24 cellular contexts compared by ENCODE assay signal in the genomic region with DNA sequence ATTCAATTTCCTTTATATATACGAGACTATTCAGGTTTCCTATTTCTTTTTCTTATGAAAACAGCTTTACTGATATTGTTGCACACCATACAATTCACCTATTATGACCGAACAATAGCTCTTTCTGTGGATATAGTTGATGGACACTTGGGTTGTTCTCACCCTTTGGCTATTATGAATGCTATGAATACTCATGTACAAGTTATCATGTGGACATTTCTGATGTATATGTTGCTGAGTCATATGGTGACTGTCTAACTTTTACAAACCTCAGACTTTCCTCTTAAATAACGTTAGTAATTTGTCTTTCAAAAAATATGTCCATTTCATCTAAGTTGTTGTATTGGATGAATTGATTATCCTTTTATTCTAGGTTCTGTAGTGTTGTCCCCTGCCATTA. TPM values are rescaled to one million over a fixed set of nuclear protein-coding genes. Genes with fewer than 3 reads are reported as not detected.
A peak's percentile ranks its signal among the peaks of the same experiment; 100 is the strongest.
DNase-seq lines count a peak whose midpoint lies in the region; ATAC-seq and TF ChIP-seq lines count a peak whose summit lies in the region.
"Had no signal": no experiment of that assay in that cellular context is flagged by ENCODE, and none has a peak within 500 bp of the region (broad histone marks: within the 10 kb centered on the region; RNA-seq: fewer than 3 reads in every experiment).

No MANE protein-coding gene starts in this region.

- H3K36me3 ChIP-seq in mammary epithelial cell (ENCODE audit: insufficient read depth, low read length): peaks cover 5% of the 10 kb centered on the region
- H3K36me3 ChIP-seq: heart right ventricle, transverse colon had no signal

- peak; percentile 42 for ATAC-seq in activated CD8-positive, alpha-beta T cell treated with anti-CD3 and anti-CD28 coated beads for 36 hours
- no peak for ATAC-seq in activated CD8-positive, alpha-beta T cell treated with anti-CD3 and anti-CD28 coated beads, Interleukin-2, amount 10 ng/mL, durations not matched to agents 7 days and 5 days
- peak; percentile 74 for ATAC-seq in stimulated activated effector memory CD8-positive, alpha-beta T cell treated with anti-CD3 and anti-CD28 coated beads, Interleukin-12 subunit alpha, Interleukin-12 subunit beta, amount 100 ng/mL, for 72 hours
- ATAC-seq: activated naive CD4-positive, alpha-beta T cell treated with anti-CD3 and anti-CD28 coated beads, Interleukin-2, amount 50 U/mL, for 72 hours; heart right ventricle; HepG2 had no signal

- H3K27me3 ChIP-seq in mammary epithelial cell (ENCODE audit: insufficient read depth, low read length): no peaks in the 10 kb centered on the region
- H3K27me3 ChIP-seq: ascending aorta, transverse colon had no signal

- no peak overlapping the region for H2AFZ ChIP-seq in mammary epithelial cell (ENCODE audit: low read depth, low read length)

- no peak for DNase-seq in activated CD8-positive, alpha-beta T cell treated with anti-CD3 and anti-CD28 coated beads for 36 hours
- no peak for DNase-seq in activated CD8-positive, alpha-beta T cell treated with anti-CD3 and anti-CD28 coated beads, Interleukin-2, amount 10 ng/mL, durations not matched to agents 7 days and 5 days
- peak; percentile 13 for DNase-seq in OCI-M1 (lab: John Stamatoyannopoulos, UW)
- DNase-seq in mammary epithelial cell: peak; percentile 85
- no peak for DNase-seq in stimulated activated effector memory CD8-positive, alpha-beta T cell treated with anti-CD3 and anti-CD28 coated beads, Interleukin-12 subunit alpha, Interleukin-12 subunit beta, amount 100 ng/mL, for 72 hours (ENCODE audit: low spot score in 2 of 2)
- DNase-seq in T-helper 2 cell treated with Interferon-gamma antibody and Interleukin-4, amounts not matched to agents 5 μg/mL and 100 μg/mL, for 36 hours (ENCODE audit: low spot score): no peak
- no peak for DNase-seq in NCI-H1048 (lab: John Stamatoyannopoulos, UW)
- DNase-seq in activated T-cell treated with anti-CD3 and anti-CD28 coated beads, Interleukin-2, amount 50 U/mL, for 24 hours: no peak
- DNase-seq: activated CD4-positive, alpha-beta T cell treated with anti-CD3 and anti-CD28 coated beads for 48 hours; H7; heart right ventricle; mesendoderm; NCI-H1436; NCI-H510A; psoas muscle; transverse colon had no signal

- peaks cover 6% of the 10 kb centered on the region for H3K27me3 Mint-ChIP-seq in activated CD8-positive, alpha-beta T cell treated with anti-CD3 and anti-CD28 coated beads for 36 hours
- peaks cover 21% of the 10 kb centered on the region for H3K27me3 Mint-ChIP-seq in activated CD8-positive, alpha-beta T cell treated with anti-CD3 and anti-CD28 coated beads, Interleukin-2, amount 10 ng/mL, durations not matched to agents 7 days and 5 days (ENCODE audit: low read depth)
- H3K27me3 Mint-ChIP-seq in T-helper 2 cell treated with Interferon-gamma antibody and Interleukin-4, amounts not matched to agents 5 μg/mL and 100 μg/mL, for 36 hours (ENCODE audit: low read depth): peaks cover 11% of the 10 kb centered on the region
- H3K27me3 Mint-ChIP-seq in activated T-cell treated with anti-CD3 and anti-CD28 coated beads, Interleukin-2, amount 50 U/mL, for 24 hours: peaks cover 9% of the 10 kb centered on the region

- H3K9me3 ChIP-seq in mammary epithelial cell (replicated peaks; ENCODE audit: insufficient read depth, low read length): no peaks in the 10 kb centered on the region
- H3K9me3 ChIP-seq: ascending aorta, heart right ventricle, psoas muscle, transverse colon had no signal

- BruUV-seq in mammary epithelial cell (replicated peaks; lab: Mats Ljungman, UMichigan): no TSS peak

- WGBS in mammary epithelial cell (ENCODE audit: low coverage, missing lambda C conversion rate): 7% methylated on average over 3 of the region's 3 CpGs

- no peak overlapping the region for H3K4me3 ChIP-seq in mammary epithelial cell (replicated peaks in 1 of 3; ENCODE audit: insufficient read depth in 1 of 3, low read depth in 2 of 3, low read length in 3 of 3)
- H3K4me3 ChIP-seq: ascending aorta, heart right ventricle, psoas muscle, SK-N-MC, transverse colon had no signal

- H3K4me2 ChIP-seq in mammary epithelial cell (ENCODE audit: insufficient read depth, low read depth, low read length): peak overlapping the region; percentile 35

- H3K36me3 Mint-ChIP-seq in activated CD8-positive, alpha-beta T cell treated with anti-CD3 and anti-CD28 coated beads for 36 hours (ENCODE audit: low read depth): peaks cover 3% of the 10 kb centered on the region
- peaks cover 12% of the 10 kb centered on the region for H3K36me3 Mint-ChIP-seq in activated CD8-positive, alpha-beta T cell treated with anti-CD3 and anti-CD28 coated beads, Interleukin-2, amount 10 ng/mL, durations not matched to agents 7 days and 5 days (ENCODE audit: low read depth)
- no peaks in the 10 kb centered on the region for H3K36me3 Mint-ChIP-seq in stimulated activated effector memory CD8-positive, alpha-beta T cell treated with anti-CD3 and anti-CD28 coated beads, Interleukin-12 subunit alpha, Interleukin-12 subunit beta, amount 100 ng/mL, for 72 hours
- H3K36me3 Mint-ChIP-seq in T-helper 2 cell treated with Interferon-gamma antibody and Interleukin-4, amounts not matched to agents 5 μg/mL and 100 μg/mL, for 36 hours (ENCODE audit: low read depth): peaks cover 7% of the 10 kb centered on the region
- peaks cover 20% of the 10 kb centered on the region for H3K36me3 Mint-ChIP-seq in activated T-cell treated with anti-CD3 and anti-CD28 coated beads, Interleukin-2, amount 50 U/mL, for 24 hours (ENCODE audit: low read depth)
- H3K36me3 Mint-ChIP-seq: activated naive CD4-positive, alpha-beta T cell treated with anti-CD3 and anti-CD28 coated beads, Interleukin-2, amount 50 U/mL, for 72 hours had no signal

- H3K79me2 ChIP-seq in mammary epithelial cell (ENCODE audit: insufficient read depth, low read length): no peaks in the 10 kb centered on the region

- CTCF ChIA-PET in activated CD8-positive, alpha-beta T cell treated with anti-CD3 and anti-CD28 coated beads for 36 hours (lab: Charles Lee): interaction anchor here (1.2 to 1.6 kb wide), 3 partner anchors 24 to 33 kb away, joined by 3 to 4 read pairs (median 4); no protein-coding TSS in a partner anchor
- CTCF ChIA-PET in activated CD8-positive, alpha-beta T cell treated with anti-CD3 and anti-CD28 coated beads, Interleukin-2, amount 10 ng/mL, durations not matched to agents 7 days and 5 days (lab: Charles Lee): interaction anchor here (1.1 kb wide), 1 partner anchor 33 kb away, joined by 4 read pairs; no protein-coding TSS in a partner anchor
- CTCF ChIA-PET in mammary epithelial cell (lab: Charles Lee; ENCODE audit: low non-redundant PET): no interaction called here

- no peaks in the 10 kb centered on the region for H4K20me1 ChIP-seq in mammary epithelial cell (ENCODE audit: insufficient read depth, low read length)

- H3K27ac ChIP-seq in mammary epithelial cell (ENCODE audit: insufficient read depth, low read depth, low read length): peak overlapping the region; percentile 51
- H3K27ac ChIP-seq: ascending aorta, heart right ventricle, HL-60, psoas muscle, SK-N-MC, transverse colon had no signal

- intact Hi-C loops in activated CD8-positive, alpha-beta T cell treated with anti-CD3 and anti-CD28 coated beads for 36 hours (cut with micrococcal nuclease): no loop called here
- intact Hi-C loops in mammary epithelial cell (cut with micrococcal nuclease): no loop called here

- in situ Hi-C loops in mammary epithelial cell (cut with MboI; ENCODE audit: low sequenced_read_pairs in 2 of 2): no loop called here

- H3K4me1 ChIP-seq in mammary epithelial cell (ENCODE audit: insufficient read depth, low read length): peaks cover 13% of the 10 kb centered on the region
- H3K4me1 ChIP-seq: ascending aorta, heart right ventricle had no signal

- POLR2A ChIA-PET in activated CD8-positive, alpha-beta T cell treated with anti-CD3 and anti-CD28 coated beads for 36 hours (lab: Charles Lee): no interaction called here
- POLR2A ChIA-PET in activated CD8-positive, alpha-beta T cell treated with anti-CD3 and anti-CD28 coated beads, Interleukin-2, amount 10 ng/mL, durations not matched to agents 7 days and 5 days (lab: Charles Lee): no interaction called here

- no peak for TF ChIP-seq CTCF in activated CD8-positive, alpha-beta T cell treated with anti-CD3 and anti-CD28 coated beads for 36 hours (IDR thresholded peaks at IDR 0.05)
- no peak for TF ChIP-seq CTCF in mammary epithelial cell (conservative IDR thresholded peaks at IDR 0.05 in 1 of 2, IDR thresholded peaks at IDR 0.05 in 1 of 2; ENCODE audit: extremely low read depth in 1 of 2, insufficient read depth in 1 of 2, low read depth in 1 of 2, low read length in 2 of 2)

- H3K9ac ChIP-seq in mammary epithelial cell (ENCODE audit: insufficient read depth, low read length): no peak overlapping the region

- H3K9me3 Mint-ChIP-seq in activated CD8-positive, alpha-beta T cell treated with anti-CD3 and anti-CD28 coated beads for 36 hours: no peaks in the 10 kb centered on the region
- H3K9me3 Mint-ChIP-seq in activated CD8-positive, alpha-beta T cell treated with anti-CD3 and anti-CD28 coated beads, Interleukin-2, amount 10 ng/mL, durations not matched to agents 7 days and 5 days (ENCODE audit: insufficient read depth): no peaks in the 10 kb centered on the region
- no peaks in the 10 kb centered on the region for H3K9me3 Mint-ChIP-seq in stimulated activated effector memory CD8-positive, alpha-beta T cell treated with anti-CD3 and anti-CD28 coated beads, Interleukin-12 subunit alpha, Interleukin-12 subunit beta, amount 100 ng/mL, for 72 hours
- no peaks in the 10 kb centered on the region for H3K9me3 Mint-ChIP-seq in T-helper 2 cell treated with Interferon-gamma antibody and Interleukin-4, amounts not matched to agents 5 μg/mL and 100 μg/mL, for 36 hours
- no peaks in the 10 kb centered on the region for H3K9me3 Mint-ChIP-seq in activated T-cell treated with anti-CD3 and anti-CD28 coated beads, Interleukin-2, amount 50 U/mL, for 24 hours
- H3K9me3 Mint-ChIP-seq: activated naive CD4-positive, alpha-beta T cell treated with anti-CD3 and anti-CD28 coated beads, Interleukin-2, amount 50 U/mL, for 72 hours; activated T-helper 2 cell treated with anti-CD3 and anti-CD28 coated beads, Interferon-gamma antibody, Interleukin-2, Interleukin-4, amounts not matched to agents 10 μg/mL and 5 μg/mL and 100 μg/mL, durations not matched to agents 14 hours and 24 hours and 36 hours; central memory CD8-positive, alpha-beta T cell had no signal

- dilution Hi-C loops in mammary epithelial cell (cut with HindIII; ENCODE audit: low sequenced_read_pairs): no loop called here

- H3K4me3 Mint-ChIP-seq in activated CD8-positive, alpha-beta T cell treated with anti-CD3 and anti-CD28 coated beads for 36 hours: no peak overlapping the region
- no peak overlapping the region for H3K4me3 Mint-ChIP-seq in activated CD8-positive, alpha-beta T cell treated with anti-CD3 and anti-CD28 coated beads, Interleukin-2, amount 10 ng/mL, durations not matched to agents 7 days and 5 days
- no peak overlapping the region for H3K4me3 Mint-ChIP-seq in stimulated activated effector memory CD8-positive, alpha-beta T cell treated with anti-CD3 and anti-CD28 coated beads, Interleukin-12 subunit alpha, Interleukin-12 subunit beta, amount 100 ng/mL, for 72 hours
- H3K4me3 Mint-ChIP-seq in T-helper 2 cell treated with Interferon-gamma antibody and Interleukin-4, amounts not matched to agents 5 μg/mL and 100 μg/mL, for 36 hours: no peak overlapping the region
- no peak overlapping the region for H3K4me3 Mint-ChIP-seq in activated T-cell treated with anti-CD3 and anti-CD28 coated beads, Interleukin-2, amount 50 U/mL, for 24 hours
- H3K4me3 Mint-ChIP-seq: B cell; central memory CD8-positive, alpha-beta T cell had no signal

- peaks cover 4% of the 10 kb centered on the region for H3K4me1 Mint-ChIP-seq in activated CD8-positive, alpha-beta T cell treated with anti-CD3 and anti-CD28 coated beads for 36 hours (ENCODE audit: low read depth)
- H3K4me1 Mint-ChIP-seq in activated CD8-positive, alpha-beta T cell treated with anti-CD3 and anti-CD28 coated beads, Interleukin-2, amount 10 ng/mL, durations not matched to agents 7 days and 5 days (ENCODE audit: low read depth): no peaks in the 10 kb centered on the region
- H3K4me1 Mint-ChIP-seq in stimulated activated effector memory CD8-positive, alpha-beta T cell treated with anti-CD3 and anti-CD28 coated beads, Interleukin-12 subunit alpha, Interleukin-12 subunit beta, amount 100 ng/mL, for 72 hours: peaks cover 7% of the 10 kb centered on the region
- peaks cover 5% of the 10 kb centered on the region for H3K4me1 Mint-ChIP-seq in T-helper 2 cell treated with Interferon-gamma antibody and Interleukin-4, amounts not matched to agents 5 μg/mL and 100 μg/mL, for 36 hours (ENCODE audit: low read depth)
- H3K4me1 Mint-ChIP-seq in activated T-cell treated with anti-CD3 and anti-CD28 coated beads, Interleukin-2, amount 50 U/mL, for 24 hours (ENCODE audit: low read depth): peaks cover 6% of the 10 kb centered on the region
- H3K4me1 Mint-ChIP-seq: B cell had no signal

- no peak overlapping the region for H3K27ac Mint-ChIP-seq in activated CD8-positive, alpha-beta T cell treated with anti-CD3 and anti-CD28 coated beads for 36 hours
- no peak overlapping the region for H3K27ac Mint-ChIP-seq in activated CD8-positive, alpha-beta T cell treated with anti-CD3 and anti-CD28 coated beads, Interleukin-2, amount 10 ng/mL, durations not matched to agents 7 days and 5 days
- H3K27ac Mint-ChIP-seq in stimulated activated effector memory CD8-positive, alpha-beta T cell treated with anti-CD3 and anti-CD28 coated beads, Interleukin-12 subunit alpha, Interleukin-12 subunit beta, amount 100 ng/mL, for 72 hours: no peak overlapping the region
- no peak overlapping the region for H3K27ac Mint-ChIP-seq in T-helper 2 cell treated with Interferon-gamma antibody and Interleukin-4, amounts not matched to agents 5 μg/mL and 100 μg/mL, for 36 hours
- no peak overlapping the region for H3K27ac Mint-ChIP-seq in activated T-cell treated with anti-CD3 and anti-CD28 coated beads, Interleukin-2, amount 50 U/mL, for 24 hours
- H3K27ac Mint-ChIP-seq: activated naive CD4-positive, alpha-beta T cell treated with anti-CD3 and anti-CD28 coated beads, Interleukin-2, amount 50 U/mL, for 72 hours; activated T-helper 2 cell treated with anti-CD3 and anti-CD28 coated beads, Interferon-gamma antibody, Interleukin-2, Interleukin-4, amounts not matched to agents 10 μg/mL and 5 μg/mL and 100 μg/mL, durations not matched to agents 14 hours and 24 hours and 36 hours; B cell had no signal

RNA-seq across cellular contexts. Expression of gene USF3, which starts 15.7 kb away (rescaled TPM):
- 10 to 100 TPM; 11.3 to 11.9 TPM for total RNA-seq in activated CD8-positive, alpha-beta T cell treated with anti-CD3 and anti-CD28 coated beads for 36 hours
- 10 to 100 TPM; 16.3 to 18.0 TPM for total RNA-seq in activated CD8-positive, alpha-beta T cell treated with anti-CD3 and anti-CD28 coated beads, Interleukin-2, amount 10 ng/mL, durations not matched to agents 7 days and 5 days
- total RNA-seq in mammary epithelial cell: 10 to 100 TPM; 10.8 to 11.0 TPM
- 9.0 TPM for polyA plus RNA-seq in mammary epithelial cell
- polyA minus RNA-seq in mammary epithelial cell: 15.2 TPM

RNA-seq across cellular contexts. Expression of gene NAA50, which starts 33.9 kb away (rescaled TPM):
- 100 to 1,000 TPM; 117 to 118 TPM for total RNA-seq in activated CD8-positive, alpha-beta T cell treated with anti-CD3 and anti-CD28 coated beads for 36 hours
- total RNA-seq in activated CD8-positive, alpha-beta T cell treated with anti-CD3 and anti-CD28 coated beads, Interleukin-2, amount 10 ng/mL, durations not matched to agents 7 days and 5 days: 100 to 1,000 TPM; 108 to 116 TPM
- 100 to 1,000 TPM; 201 to 257 TPM for total RNA-seq in mammary epithelial cell
- polyA plus RNA-seq in mammary epithelial cell: 122 TPM
- 51.7 TPM for polyA minus RNA-seq in mammary epithelial cell

RNA-seq across cellular contexts. Expression of gene ATP6V1A, which starts 34.7 kb away (rescaled TPM):
- total RNA-seq in activated CD8-positive, alpha-beta T cell treated with anti-CD3 and anti-CD28 coated beads for 36 hours: 10 to 100 TPM; 36.7 to 40.7 TPM
- total RNA-seq in activated CD8-positive, alpha-beta T cell treated with anti-CD3 and anti-CD28 coated beads, Interleukin-2, amount 10 ng/mL, durations not matched to agents 7 days and 5 days: 10 to 100 TPM; 37.1 to 39.8 TPM
- 100 to 1,000 TPM in 1 of 2 donors, 10 to 100 TPM in 1; 70.6 to 170 TPM for total RNA-seq in mammary epithelial cell
- polyA plus RNA-seq in mammary epithelial cell: 32.6 TPM
- polyA minus RNA-seq in mammary epithelial cell: 125 TPM

Comparison
In these comparisons a context has a peak if more than half of its experiments do, and no peak if none do; other contexts are left out.
1. DNase-seq: peak in OCI-M1 (single experiment) and mammary epithelial cell (single experiment); none in activated CD8-positive, alpha-beta T cell treated with anti-CD3 and anti-CD28 coated beads for 36 hours (single experiment), activated CD8-positive, alpha-beta T cell treated with anti-CD3 and anti-CD28 coated beads, Interleukin-2, amount 10 ng/mL, durations not matched to agents 7 days and 5 days (single experiment), stimulated activated effector memory CD8-positive, alpha-beta T cell treated with anti-CD3 and anti-CD28 coated beads, Interleukin-12 subunit alpha, Interleukin-12 subunit beta, amount 100 ng/mL, for 72 hours (0 of 2), T-helper 2 cell treated with Interferon-gamma antibody and Interleukin-4, amounts not matched to agents 5 μg/mL and 100 μg/mL, for 36 hours (single experiment), NCI-H1048 (single experiment) and activated T-cell treated with anti-CD3 and anti-CD28 coated beads, Interleukin-2, amount 50 U/mL, for 24 hours (single experiment).